In genomic region chr16:15502041-15502725, GRCh38 we compare ENCODE assay signal across 8 cellular contexts.
DNase-seq lines count a peak whose midpoint lies in the region; ATAC-seq and TF ChIP-seq lines count a peak whose summit lies in the region.

No MANE protein-coding gene starts in this region.

- H3K27ac ChIP-seq in endodermal cell (ENCODE audit: low read depth, low read length), result no peak overlapping the region

- H3K27ac Mint-ChIP-seq in endodermal cell, result no peak overlapping the region

- H3K27me3 ChIP-seq in endodermal cell (ENCODE audit: control insufficient read depth, insufficient read depth, low read length, poor library complexity, severe bottlenecking), result no peaks in the 10 kb centered on the region

- TF ChIP-seq CTCF in endodermal cell (conservative IDR thresholded peaks at IDR 0.05), result no peak

- H3K4me3 ChIP-seq in endodermal cell (ENCODE audit: low read length), result no peak overlapping the region

- ATAC-seq in HG03175 (IDR thresholded peaks at IDR 0.05; ENCODE audit: unreplicated experiment) (no peak), HG03521 (IDR thresholded peaks at IDR 0.05; ENCODE audit: unreplicated experiment) (no peak)

- H3K36me3 ChIP-seq in endodermal cell (ENCODE audit: control insufficient read depth, insufficient read depth, low read length), result no peaks in the 10 kb centered on the region

- H3K9me3 Mint-ChIP-seq in endodermal cell, result no peaks in the 10 kb centered on the region

- H3K4me1 Mint-ChIP-seq in endodermal cell, result peaks cover 18% of the 10 kb centered on the region

- DNase-seq in GM04504 (ENCODE audit: low read depth) (peak; percentile 81), NCI-H460 (ENCODE audit: extremely low read depth, low read depth) (peak; percentile 96), endodermal cell (peak; percentile 58), posterior vena cava (ENCODE audit: low spot score) (peak; percentile 79), T-helper 1 cell (no peak)
- no peak for DNase-seq in activated CD8-positive, alpha-beta memory T cell treated with anti-CD3 and anti-CD28 coated beads, Interleukin-2, amount 50 U/mL, for 4 hours

- peaks cover under 1% of the 10 kb centered on the region for H3K9me3 ChIP-seq in endodermal cell (ENCODE audit: control insufficient read depth, low read length)

- 75 to 80% methylated on average over 22 to 26 of the region's 26 CpGs for WGBS in endodermal cell (ENCODE audit: insufficient coverage in 1 of 2, insufficient read length in 1 of 2), 2 experiments

- H3K9ac ChIP-seq in endodermal cell (ENCODE audit: extremely low read depth, low read length, poor library complexity, severe bottlenecking), result no peak overlapping the region

- peaks cover under 1% of the 10 kb centered on the region for H3K27me3 Mint-ChIP-seq in endodermal cell (ENCODE audit: insufficient read depth)

- H3K36me3 Mint-ChIP-seq in endodermal cell (ENCODE audit: low read depth), result no peaks in the 10 kb centered on the region

- H3K4me3 Mint-ChIP-seq in endodermal cell, result no peak overlapping the region

- intact Hi-C loops in posterior vena cava (cut with DNase I), result no loop called here

- H3K4me1 ChIP-seq in endodermal cell (ENCODE audit: control insufficient read depth, insufficient read depth, low read length), result peaks cover 3% of the 10 kb centered on the region

Comparison
In these comparisons a context has a peak if more than half of its experiments do, and no peak if none do; other contexts are left out.
1. DNase-seq: peak in GM04504 (single experiment), NCI-H460 (single experiment), endodermal cell (single experiment) and posterior vena cava (single experiment); none in T-helper 1 cell (0 of 5) and activated CD8-positive, alpha-beta memory T cell treated with anti-CD3 and anti-CD28 coated beads, Interleukin-2, amount 50 U/mL, for 4 hours (single experiment).